In the genomic region with DNA sequence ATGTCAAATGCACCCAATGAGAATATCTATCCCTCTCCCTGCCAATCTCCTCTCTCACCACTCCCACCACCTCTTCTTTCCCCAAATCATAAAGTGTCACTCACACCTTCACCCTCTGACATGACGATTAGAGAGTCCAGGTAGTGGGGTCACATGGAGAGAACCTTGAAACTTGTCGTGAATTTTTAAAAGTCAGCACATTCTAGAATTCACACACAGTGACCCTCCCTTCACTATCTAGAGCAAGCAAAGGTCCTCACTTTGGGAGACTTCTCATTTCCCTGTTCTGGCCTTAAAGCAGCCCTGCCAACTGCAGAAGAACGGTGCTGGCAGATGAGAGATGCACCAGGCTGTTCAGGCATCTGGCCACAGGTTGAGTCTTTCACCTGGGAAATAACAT, we compare ENCODE assay signal across 13 cellular contexts.
A peak's percentile ranks its signal among the peaks of the same experiment; 100 is the strongest.
DNase-seq lines count a peak whose midpoint lies in the region; ATAC-seq and TF ChIP-seq lines count a peak whose summit lies in the region.
"Had no signal": no experiment of that assay in that cellular context is flagged by ENCODE, and none has a peak within 500 bp of the region (broad histone marks: within the 10 kb centered on the region; RNA-seq: fewer than 3 reads in every experiment).

No MANE protein-coding gene starts in this region.

- ATAC-seq in stimulated activated naive CD8-positive, alpha-beta T cell treated with anti-CD3 and anti-CD28 coated beads, Interleukin-15, Interleukin-2, amounts not matched to agents 100 U/mL and 50 U/mL, for 24 hours = no peak
- peak; percentile 46 to 47 for ATAC-seq in naive B cell (ENCODE audit: low read depth in 2 of 2)

- BruUV-seq in A673 (replicated peaks; lab: Mats Ljungman, UMichigan) (no TSS peak), Calu3 (replicated peaks; lab: Mats Ljungman, UMichigan) (no TSS peak)

- H3K4me1 Mint-ChIP-seq in stimulated activated naive CD8-positive, alpha-beta T cell treated with anti-CD3 and anti-CD28 coated beads, Interleukin-15, Interleukin-2, amounts not matched to agents 100 ng/mL and 50 ng/mL, for 24 hours (ENCODE audit: low read depth) = peaks cover 76% of the 10 kb centered on the region
- H3K4me1 Mint-ChIP-seq in naive B cell = peaks cover 61 to 82% (median 64%) of the 10 kb centered on the region in 3 donors
- peaks cover 19% of the 10 kb centered on the region for H3K4me1 Mint-ChIP-seq in Calu3 (ENCODE audit: low read depth, unreplicated experiment)

- peak overlapping the region; percentile 66 for H3K27ac Mint-ChIP-seq in stimulated activated naive CD8-positive, alpha-beta T cell treated with anti-CD3 and anti-CD28 coated beads, Interleukin-15, Interleukin-2, amounts not matched to agents 100 ng/mL and 50 ng/mL, for 24 hours
- H3K27ac Mint-ChIP-seq in naive B cell (peak overlapping the region in 4 of 6 donors; percentile 15 to 85 (median 41)), Calu3 (ENCODE audit: unreplicated experiment) (no peak overlapping the region)
- H3K27ac Mint-ChIP-seq: progenitor cell of endocrine pancreas had no signal

- intact Hi-C loops in ascending aorta (cut with DNase I) (loop anchor here (2.0 kb wide), 1 partner anchor 20 kb away; no protein-coding TSS in a partner anchor), A673 (cut with micrococcal nuclease; ENCODE audit: unreplicated experiment) (no loop called here), Calu3 (cut with micrococcal nuclease; ENCODE audit: unreplicated experiment) (no loop called here)

- DNase-seq in stimulated activated naive CD8-positive, alpha-beta T cell treated with anti-CD3 and anti-CD28 coated beads, Interleukin-15, Interleukin-2, amounts not matched to agents 100 U/mL and 50 U/mL, for 24 hours = no peak
- peak in 1 of 2 donors; percentile 58 for DNase-seq in ascending aorta (ENCODE audit: low spot score in 2 of 2)
- DNase-seq in naive B cell = no peak
- no peak for DNase-seq in A673 (ENCODE audit: low spot score)
- no peak for DNase-seq in Calu3
- DNase-seq in NCI-H82 (lab: John Stamatoyannopoulos, UW) = no peak
- DNase-seq in NCI-H2107 (lab: John Stamatoyannopoulos, UW) = no peak
- DNase-seq: GM23248, NCI-H187, T1000 had no signal

- H3K9me3 Mint-ChIP-seq in stimulated activated naive CD8-positive, alpha-beta T cell treated with anti-CD3 and anti-CD28 coated beads, Interleukin-15, Interleukin-2, amounts not matched to agents 100 ng/mL and 50 ng/mL, for 24 hours = no peaks in the 10 kb centered on the region
- H3K9me3 Mint-ChIP-seq in naive B cell = no peaks in the 10 kb centered on the region
- H3K9me3 Mint-ChIP-seq in Calu3 (ENCODE audit: low read depth, unreplicated experiment) = no peaks in the 10 kb centered on the region

- H3K27me3 Mint-ChIP-seq in stimulated activated naive CD8-positive, alpha-beta T cell treated with anti-CD3 and anti-CD28 coated beads, Interleukin-15, Interleukin-2, amounts not matched to agents 100 ng/mL and 50 ng/mL, for 24 hours = no peaks in the 10 kb centered on the region
- H3K27me3 Mint-ChIP-seq in naive B cell (no peaks in the 10 kb centered on the region), Calu3 (ENCODE audit: unreplicated experiment) (no peaks in the 10 kb centered on the region)
- H3K27me3 Mint-ChIP-seq: progenitor cell of endocrine pancreas had no signal

- CTCF ChIA-PET in A673 (lab: Charles Lee) (no interaction called here), Calu3 (lab: Charles Lee) (interaction anchor here (1.4 kb wide), 1 partner anchor 25 kb away, joined by 4 read pairs; no protein-coding TSS in a partner anchor)

- H3K27me3 ChIP-seq in ascending aorta = no peaks in the 10 kb centered on the region
- H3K27me3 ChIP-seq in A673 (replicated peaks; ENCODE audit: insufficient read depth, low read depth, low read length, poor library complexity) = peaks cover 6% of the 10 kb centered on the region

- H3K9me3 ChIP-seq in ascending aorta (no peaks in the 10 kb centered on the region), A673 (ENCODE audit: low read depth, low read length, poor library complexity, severe bottlenecking) (no peaks in the 10 kb centered on the region)
- H3K9me3 ChIP-seq: Caco-2 had no signal

- H3K4me1 ChIP-seq in ascending aorta (peaks cover 20 to 73% of the 10 kb centered on the region in 2 donors), A673 (ENCODE audit: insufficient read depth, low read length, poor library complexity, severe bottlenecking) (no peaks in the 10 kb centered on the region)

- H3K36me3 ChIP-seq in ascending aorta = peaks cover 0 to 3% of the 10 kb centered on the region in 2 donors
- H3K36me3 ChIP-seq in A673 (ENCODE audit: insufficient read depth, low read length, poor library complexity, severe bottlenecking) = no peaks in the 10 kb centered on the region

- peak overlapping the region; percentile 28 for H3K4me3 Mint-ChIP-seq in stimulated activated naive CD8-positive, alpha-beta T cell treated with anti-CD3 and anti-CD28 coated beads, Interleukin-15, Interleukin-2, amounts not matched to agents 100 ng/mL and 50 ng/mL, for 24 hours
- H3K4me3 Mint-ChIP-seq in naive B cell = peak overlapping the region in 6 of 8 donors; percentile 13 to 68 (median 34)
- H3K4me3 Mint-ChIP-seq in Calu3 (ENCODE audit: low read depth, unreplicated experiment) = no peak overlapping the region

- peaks cover 25% of the 10 kb centered on the region for H3K36me3 Mint-ChIP-seq in stimulated activated naive CD8-positive, alpha-beta T cell treated with anti-CD3 and anti-CD28 coated beads, Interleukin-15, Interleukin-2, amounts not matched to agents 100 ng/mL and 50 ng/mL, for 24 hours (ENCODE audit: low read depth)
- peaks cover 4 to 11% of the 10 kb centered on the region in 2 donors for H3K36me3 Mint-ChIP-seq in naive B cell
- peaks cover 6% of the 10 kb centered on the region for H3K36me3 Mint-ChIP-seq in Calu3 (ENCODE audit: insufficient read depth, unreplicated experiment)

- H3K27ac ChIP-seq in ascending aorta (peak overlapping the region; percentile 74 to 82), A673 (ENCODE audit: low read depth, low read length, poor library complexity, severe bottlenecking) (no peak overlapping the region)

- POLR2A ChIA-PET in A673 (lab: Charles Lee; ENCODE audit: low non-redundant PET) = no interaction called here

- TF ChIP-seq CTCF in ascending aorta (IDR thresholded peaks at IDR 0.05) (no peak), A673 (conservative IDR thresholded peaks at IDR 0.05; ENCODE audit: low read depth, low read length) (no peak), Calu3 (IDR thresholded peaks at IDR 0.05; ENCODE audit: unreplicated experiment) (no peak)

- H3K4me3 ChIP-seq in ascending aorta (no peak overlapping the region), A673 (ENCODE audit: low read depth, low read length, poor library complexity, severe bottlenecking) (no peak overlapping the region)
- H3K4me3 ChIP-seq: GM23248 had no signal
